In the genomic region with DNA sequence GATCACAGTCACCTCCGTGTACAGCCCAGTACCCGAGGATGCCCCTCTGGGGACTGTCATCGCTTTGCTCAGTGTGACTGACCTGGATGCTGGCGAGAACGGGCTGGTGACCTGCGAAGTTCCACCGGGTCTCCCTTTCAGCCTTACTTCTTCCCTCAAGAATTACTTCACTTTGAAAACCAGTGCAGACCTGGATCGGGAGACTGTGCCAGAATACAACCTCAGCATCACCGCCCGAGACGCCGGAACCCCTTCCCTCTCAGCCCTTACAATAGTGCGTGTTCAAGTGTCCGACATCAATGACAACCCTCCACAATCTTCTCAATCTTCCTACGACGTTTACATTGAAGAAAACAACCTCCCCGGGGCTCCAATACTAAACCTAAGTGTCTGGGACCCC, we compare ENCODE assay signal across 10 cellular contexts. TPM values are rescaled to one million over a fixed set of nuclear protein-coding genes. Genes with fewer than 3 reads are reported as not detected.
DNase-seq lines count a peak whose midpoint lies in the region; ATAC-seq, FAIRE-seq and TF ChIP-seq lines count a peak whose summit lies in the region.
"Had no signal": no experiment of that assay in that cellular context is flagged by ENCODE, and none has a peak within 500 bp of the region (broad histone marks: within the 10 kb centered on the region; RNA-seq: fewer than 3 reads in every experiment).

No MANE protein-coding gene starts in this region.

- no peaks in the 10 kb centered on the region for H3K36me3 Mint-ChIP-seq in activated CD8-positive, alpha-beta memory T cell treated with anti-CD3 and anti-CD28 coated beads, Interleukin-2, amount 10 ng/mL, durations not matched to agents 7 days and 5 days

- TF ChIP-seq CTCF in ascending aorta (IDR thresholded peaks at IDR 0.05) (no peak), right lobe of liver (IDR thresholded peaks at IDR 0.05) (no peak)

- 47% methylated on average over 16 of the region's 17 CpGs for WGBS in right lobe of liver (ENCODE audit: insufficient coverage, low coverage, low lambda C conversion rate, missing lambda C conversion rate)

- intact Hi-C loops in ascending aorta (cut with DNase I), result loop anchor here (5.0 kb wide), 1 partner anchor 140 kb away; the partner anchor contains the start of gene DIAPH1
- intact Hi-C loops in right lobe of liver (cut with DNase I), result loop anchor here in 1 of 2 donors (10.0 kb wide), 1 partner anchor 48 kb away; no protein-coding TSS in a partner anchor

- H3K4me3 ChIP-seq in ascending aorta, result peak overlapping the region; percentile 77 to 83
- peak overlapping the region in 2 of 3 donors; percentile 55 to 61 for H3K4me3 ChIP-seq in right lobe of liver
- H3K4me3 ChIP-seq in subcutaneous abdominal adipose tissue (ENCODE audit: low read depth in 1 of 5, low read length in 5 of 5), result peak overlapping the region; percentile 80 to 97 (median 89)

- CTCF ChIA-PET in activated CD8-positive, alpha-beta memory T cell treated with anti-CD3 and anti-CD28 coated beads, Interleukin-2, amount 10 ng/mL, durations not matched to agents 7 days and 5 days (lab: Charles Lee), result no interaction called here

- H3K9me3 Mint-ChIP-seq in activated CD8-positive, alpha-beta memory T cell treated with anti-CD3 and anti-CD28 coated beads, Interleukin-2, amount 10 ng/mL, durations not matched to agents 7 days and 5 days (ENCODE audit: low read depth), result no peaks in the 10 kb centered on the region
- H3K9me3 Mint-ChIP-seq: dendritic cell treated with granulocyte-macrophage colony-stimulating factor and Interleukin-4, amounts not matched to agents 40 ng/mL and 50 ng/mL, for 4 days had no signal

- H3K27ac Mint-ChIP-seq in activated CD8-positive, alpha-beta memory T cell treated with anti-CD3 and anti-CD28 coated beads, Interleukin-2, amount 10 ng/mL, durations not matched to agents 7 days and 5 days, result peak overlapping the region; percentile 28
- H3K27ac Mint-ChIP-seq: dendritic cell treated with granulocyte-macrophage colony-stimulating factor and Interleukin-4, amounts not matched to agents 40 ng/mL and 50 ng/mL, for 4 days had no signal

- H3K27me3 Mint-ChIP-seq in activated CD8-positive, alpha-beta memory T cell treated with anti-CD3 and anti-CD28 coated beads, Interleukin-2, amount 10 ng/mL, durations not matched to agents 7 days and 5 days, result peaks cover 77% of the 10 kb centered on the region

- FAIRE-seq in urothelium cell line (lab: Jason Lieb, UNC), result no peak

- H3K27ac ChIP-seq in ascending aorta (peak overlapping the region in 1 of 2 donors; percentile 92), right lobe of liver (no peak overlapping the region), subcutaneous abdominal adipose tissue (ENCODE audit: low read depth, low read length) (peak overlapping the region; percentile 77)

- peaks cover 26% of the 10 kb centered on the region for H3K4me1 Mint-ChIP-seq in activated CD8-positive, alpha-beta memory T cell treated with anti-CD3 and anti-CD28 coated beads, Interleukin-2, amount 10 ng/mL, durations not matched to agents 7 days and 5 days

- DNase-seq in activated CD8-positive, alpha-beta memory T cell treated with anti-CD3 and anti-CD28 coated beads, Interleukin-2, amount 10 ng/mL, durations not matched to agents 7 days and 5 days, result no peak
- no peak for DNase-seq in activated CD8-positive, alpha-beta memory T cell treated with anti-CD3 and anti-CD28 coated beads, Interleukin-2, amount 50 U/mL, for 4 hours
- DNase-seq in ascending aorta (ENCODE audit: low spot score in 2 of 2), result no peak
- DNase-seq in right lobe of liver, result no peak
- DNase-seq in urothelium cell line (ENCODE audit: low spot score), result no peak
- DNase-seq in germinal center (ENCODE audit: low spot score), result no peak
- DNase-seq: SIG-M5 had no signal

- no peak for ATAC-seq in activated CD8-positive, alpha-beta memory T cell treated with anti-CD3 and anti-CD28 coated beads, Interleukin-2, amount 10 ng/mL, durations not matched to agents 7 days and 5 days
- ATAC-seq in right lobe of liver (no peak), GM21576 (IDR thresholded peaks at IDR 0.05; ENCODE audit: unreplicated experiment) (no peak)

- H3K27me3 ChIP-seq in ascending aorta (no peaks in the 10 kb centered on the region), right lobe of liver (peaks cover 0 to 4% of the 10 kb centered on the region in 2 donors), subcutaneous abdominal adipose tissue (ENCODE audit: control insufficient read depth in 5 of 5, insufficient read depth in 4 of 5, low read length in 5 of 5) (peaks cover 0 to 5% (median 2%) of the 10 kb centered on the region in 5 donors)

- H3K4me3 Mint-ChIP-seq in activated CD8-positive, alpha-beta memory T cell treated with anti-CD3 and anti-CD28 coated beads, Interleukin-2, amount 10 ng/mL, durations not matched to agents 7 days and 5 days, result peak overlapping the region; percentile 36

- no peak for TF ChIP-seq POLR2A in right lobe of liver (IDR thresholded peaks at IDR 0.05)

- H3K9me3 ChIP-seq in ascending aorta, result no peaks in the 10 kb centered on the region
- no peaks in the 10 kb centered on the region for H3K9me3 ChIP-seq in right lobe of liver
- no peaks in the 10 kb centered on the region for H3K9me3 ChIP-seq in subcutaneous abdominal adipose tissue (ENCODE audit: control insufficient read depth in 5 of 5, low read length in 5 of 5)

- H3K36me3 ChIP-seq in ascending aorta (no peaks in the 10 kb centered on the region), right lobe of liver (no peaks in the 10 kb centered on the region), subcutaneous abdominal adipose tissue (ENCODE audit: control insufficient read depth in 5 of 5, insufficient read depth in 5 of 5, low read length in 5 of 5) (no peaks in the 10 kb centered on the region)

- H3K4me1 ChIP-seq in ascending aorta, result peaks cover 18 to 40% of the 10 kb centered on the region in 2 donors
- H3K4me1 ChIP-seq in right lobe of liver, result peaks cover 0 to 8% (median 2%) of the 10 kb centered on the region in 4 donors
- peaks cover 5 to 45% (median 40%) of the 10 kb centered on the region in 5 donors for H3K4me1 ChIP-seq in subcutaneous abdominal adipose tissue (ENCODE audit: control insufficient read depth in 5 of 5, insufficient read depth in 5 of 5, low read length in 5 of 5)

- peak overlapping the region in 3 of 5 donors; percentile 6 to 87 (median 26) for H3K9ac ChIP-seq in subcutaneous abdominal adipose tissue (ENCODE audit: low read length in 5 of 5)

RNA-seq across cellular contexts. Expression of gene PCDHGC3, which starts 1.4 kb away (rescaled TPM):
- total RNA-seq in activated CD8-positive, alpha-beta memory T cell treated with anti-CD3 and anti-CD28 coated beads, Interleukin-2, amount 10 ng/mL, durations not matched to agents 7 days and 5 days, result not detected
- total RNA-seq in ascending aorta, result 51.4 TPM
- total RNA-seq in right lobe of liver, result 10 to 100 TPM in 1 of 6 experiments, 1 to 10 TPM in 5; 6.1 to 10.6 (median 7.6) TPM

RNA-seq across cellular contexts. Expression of gene PCDHGC4, which starts 7.7 kb away (rescaled TPM):
- total RNA-seq in activated CD8-positive, alpha-beta memory T cell treated with anti-CD3 and anti-CD28 coated beads, Interleukin-2, amount 10 ng/mL, durations not matched to agents 7 days and 5 days, result not detected
- total RNA-seq in ascending aorta (59.3 TPM), right lobe of liver (10 to 100 TPM in 1 of 6 experiments, under 1 TPM in 5; 0.20 to 10.7 (median 0.34) TPM)

RNA-seq across cellular contexts. Expression of gene PCDHGC5, which starts 11.7 kb away (rescaled TPM):
- total RNA-seq in activated CD8-positive, alpha-beta memory T cell treated with anti-CD3 and anti-CD28 coated beads, Interleukin-2, amount 10 ng/mL, durations not matched to agents 7 days and 5 days, result not detected
- total RNA-seq in ascending aorta (0.11 TPM), right lobe of liver (under 1 TPM; 0.24 to 0.37 (median 0.32) TPM)

RNA-seq across cellular contexts. Expression of gene PCDHGA12, which starts 46.9 kb away (rescaled TPM):
- under 1 TPM in 1 of 2 experiments, not detected in 1; 0.07 TPM for total RNA-seq in activated CD8-positive, alpha-beta memory T cell treated with anti-CD3 and anti-CD28 coated beads, Interleukin-2, amount 10 ng/mL, durations not matched to agents 7 days and 5 days
- total RNA-seq in ascending aorta, result 18.5 TPM
- total RNA-seq in right lobe of liver, result 1 to 10 TPM in 4 of 6 experiments, under 1 TPM in 2; 0.73 to 1.6 (median 1.3) TPM

RNA-seq across cellular contexts. Expression of gene PCDHGA11, which starts 56.3 kb away (rescaled TPM):
- not detected for total RNA-seq in activated CD8-positive, alpha-beta memory T cell treated with anti-CD3 and anti-CD28 coated beads, Interleukin-2, amount 10 ng/mL, durations not matched to agents 7 days and 5 days
- total RNA-seq in ascending aorta, result 5.3 TPM
- 1 to 10 TPM in 3 of 6 experiments, under 1 TPM in 3; 0.81 to 1.7 (median 1.1) TPM for total RNA-seq in right lobe of liver

Comparison
In these comparisons a context has a peak if more than half of its experiments do, and no peak if none do; other contexts are left out.
1. RNA of gene PCDHGC3, which starts 1.4 kb away (total RNA-seq): 51.4 TPM in ascending aorta (single experiment) and 6.1 to 10.6 TPM in right lobe of liver; not detected in activated CD8-positive, alpha-beta memory T cell treated with anti-CD3 and anti-CD28 coated beads, Interleukin-2, amount 10 ng/mL, durations not matched to agents 7 days and 5 days; every median in the first group is over 4 times any median in the second.
2. Peak in every context shown above with its lines, with median percentiles within 50 percentile points of each other: H3K4me3 ChIP-seq.